In genomic region chr5:893137-893506, GRCh38 we compare ENCODE assay signal across 8 cellular contexts. TPM values are rescaled to one million over a fixed set of nuclear protein-coding genes. Genes with fewer than 3 reads are reported as not detected.
DNase-seq lines count a peak whose midpoint lies in the region; TF ChIP-seq lines count a peak whose summit lies in the region.

No MANE protein-coding gene starts in this region.

- H3K36me3 Mint-ChIP-seq in Caco-2 (ENCODE audit: insufficient read depth, unreplicated experiment): peaks cover 64% of the 10 kb centered on the region

- no peaks in the 10 kb centered on the region for H3K27me3 ChIP-seq in Caco-2 (replicated peaks; ENCODE audit: control insufficient read depth, insufficient read depth, low read length)
- H3K27me3 ChIP-seq in HAP-1 (ENCODE audit: low read depth): no peaks in the 10 kb centered on the region
- no peaks in the 10 kb centered on the region for H3K27me3 ChIP-seq in skeletal muscle satellite cell (ENCODE audit: control insufficient read depth, insufficient read depth, low read length)

- H3K4me1 ChIP-seq in Caco-2 (peaks cover 17% of the 10 kb centered on the region), HAP-1 (peaks cover 7% of the 10 kb centered on the region), skeletal muscle satellite cell (ENCODE audit: control insufficient read depth, insufficient read depth, low read length) (peaks cover 14% of the 10 kb centered on the region)

- BruUV-seq in Caco-2 (replicated peaks; lab: Mats Ljungman, UMichigan): no TSS peak

- peak overlapping the region; percentile 99 for H3K9ac ChIP-seq in skeletal muscle satellite cell (ENCODE audit: low read depth, low read length)

- H3K4me1 Mint-ChIP-seq in Caco-2 (ENCODE audit: low read depth, unreplicated experiment): peaks cover 24% of the 10 kb centered on the region

- peak overlapping the region; percentile 86 for H3K4me3 ChIP-seq in Caco-2 (ENCODE audit: low read depth, low read length)
- H3K4me3 ChIP-seq in HAP-1: peak overlapping the region; percentile 80
- H3K4me3 ChIP-seq in fibroblast of mammary gland (ENCODE audit: control insufficient read depth, low read depth, low read length): peak overlapping the region; percentile 70
- peak overlapping the region; percentile 92 for H3K4me3 ChIP-seq in skeletal muscle satellite cell (ENCODE audit: low read length)

- intact Hi-C loops in Caco-2 (cut with micrococcal nuclease; ENCODE audit: unreplicated experiment): no loop called here

- peak overlapping the region; percentile 58 for H3K27ac Mint-ChIP-seq in Caco-2 (ENCODE audit: unreplicated experiment)

- peak overlapping the region; percentile 74 for H3K4me3 Mint-ChIP-seq in Caco-2 (ENCODE audit: unreplicated experiment)

- in situ Hi-C loops in HAP-1 (cut with MboI; ENCODE audit: low sequenced_read_pairs): loop anchor here (10.0 kb wide), 1 partner anchor 218 kb away; no protein-coding TSS in a partner anchor

- no peaks in the 10 kb centered on the region for H3K27me3 Mint-ChIP-seq in Caco-2 (ENCODE audit: insufficient read depth, unreplicated experiment)

- DNase-seq in Caco-2 (no peak), HAP-1 (ENCODE audit: low spot score in 2 of 2) (peak in 1 of 2 experiments; percentile 20), RKO (ENCODE audit: low spot score) (peak; percentile 13), fibroblast of mammary gland (ENCODE audit: low read depth) (no peak), NCI-H2227 treated with DMSO at 0.1 percent for 48 hours (lab: John Stamatoyannopoulos, UW) (no peak), GM19240 (ENCODE audit: insufficient read length, low spot score) (no peak), NCI-H2029 (lab: John Stamatoyannopoulos, UW) (no peak)

- POLR2A ChIA-PET in Caco-2 (lab: Charles Lee): interaction anchor here (1.1 kb wide), 2 partner anchors 10 to 112 kb away, joined by 3 to 4 read pairs; no protein-coding TSS in a partner anchor

- CTCF ChIA-PET in Caco-2 (lab: Charles Lee): interaction anchor here (0.7 to 1.6 kb wide), 3 partner anchors 10 to 31 kb away, joined by 3 to 5 read pairs (median 3); no protein-coding TSS in a partner anchor

- H3K4me2 ChIP-seq in skeletal muscle satellite cell (ENCODE audit: low read length): peak overlapping the region; percentile 100

- no peaks in the 10 kb centered on the region for H3K9me3 Mint-ChIP-seq in Caco-2 (ENCODE audit: unreplicated experiment)

- H3K9me3 ChIP-seq in Caco-2 (no peaks in the 10 kb centered on the region), HAP-1 (no peaks in the 10 kb centered on the region), skeletal muscle satellite cell (replicated peaks; ENCODE audit: low read length) (no peaks in the 10 kb centered on the region)

- H3K36me3 ChIP-seq in Caco-2 (ENCODE audit: control insufficient read depth, insufficient read depth, low read length) (peaks cover 12% of the 10 kb centered on the region), HAP-1 (replicated peaks) (peaks cover 69% of the 10 kb centered on the region), skeletal muscle satellite cell (ENCODE audit: insufficient read depth, low read length) (peaks cover 41% of the 10 kb centered on the region)

- no peak for TF ChIP-seq CTCF in Caco-2 (IDR thresholded peaks at IDR 0.05; ENCODE audit: insufficient read depth in 1 of 2, low read depth in 1 of 2, low read length in 1 of 2, severe bottlenecking in 1 of 2, unreplicated experiment in 1 of 2)
- no peak for TF ChIP-seq CTCF in fibroblast of mammary gland (conservative IDR thresholded peaks at IDR 0.05; ENCODE audit: control insufficient read depth, insufficient read depth, low read depth, low read length)

RNA-seq across cellular contexts. Expression of gene TRIP13, which starts 0.4 kb away (rescaled TPM):
- 40.2 and 42.5 TPM in 2 replicates for total RNA-seq in Caco-2 (2022)
- 52.7 and 55.3 TPM in 2 replicates for total RNA-seq in skeletal muscle satellite cell (2012; rRNA removed)

RNA-seq across cellular contexts. Expression of gene BRD9, which starts 0.5 kb away (rescaled TPM):
- 76.2 and 77.5 TPM in 2 replicates for total RNA-seq in Caco-2 (2022)
- total RNA-seq in skeletal muscle satellite cell (2012; rRNA removed): 34.2 and 35.6 TPM in 2 replicates

RNA-seq across cellular contexts. Expression of gene ZDHHC11, which starts 42.3 kb away (rescaled TPM):
- total RNA-seq in Caco-2 (2022): 3.6 and 5.0 TPM in 2 replicates
- total RNA-seq in skeletal muscle satellite cell (2012; rRNA removed): 0.22 and 0.51 TPM in 2 replicates
